Comparison of ENCODE assay signal across 8 cellular contexts in genomic region chr12:95003921-95004272, GRCh38. TPM values are rescaled to one million over a fixed set of nuclear protein-coding genes. Genes with fewer than 3 reads are reported as not detected.
A peak's percentile ranks its signal among the peaks of the same experiment; 100 is the strongest.
DNase-seq lines count a peak whose midpoint lies in the region; ATAC-seq and TF ChIP-seq lines count a peak whose summit lies in the region.

No MANE protein-coding gene starts in this region.

- no peak for TF ChIP-seq CTCF in fibroblast of villous mesenchyme (IDR thresholded peaks at IDR 0.05; ENCODE audit: insufficient read depth, low read depth, low read length)

- H3K4me3 ChIP-seq in fibroblast of villous mesenchyme (ENCODE audit: low read depth, low read length): peak overlapping the region; percentile 97
- H3K4me3 ChIP-seq in skeletal muscle cell (ENCODE audit: low read depth, low read length): peak overlapping the region; percentile 83

- peak; percentile 4 for ATAC-seq in GM21529 (IDR thresholded peaks at IDR 0.05; ENCODE audit: unreplicated experiment)

- DNase-seq in RPMI8226 (peak; percentile 11), fibroblast of villous mesenchyme (ENCODE audit: low read depth) (no peak), skeletal muscle cell (ENCODE audit: low read depth) (no peak), 8988T (no peak), anterior cingulate cortex (lab: John Stamatoyannopoulos, UW) (no peak), NCI-H146 treated with DMSO at 0.1 percent for 48 hours (lab: John Stamatoyannopoulos, UW; ENCODE audit: unreplicated experiment) (no peak)
- DNase-seq in stimulated activated CD4-positive, alpha-beta T cell treated with anti-CD3 and anti-CD28 coated beads, Interleukin-12 subunit alpha, Interleukin-12 subunit beta, amount 100 ng/mL, for 4 hours: no peak

RNA-seq across cellular contexts. Expression of gene NDUFA12, which starts 0.4 kb away (rescaled TPM):
- total RNA-seq in fibroblast of villous mesenchyme: 108 and 137 TPM in 2 replicates
